In the genomic region with DNA sequence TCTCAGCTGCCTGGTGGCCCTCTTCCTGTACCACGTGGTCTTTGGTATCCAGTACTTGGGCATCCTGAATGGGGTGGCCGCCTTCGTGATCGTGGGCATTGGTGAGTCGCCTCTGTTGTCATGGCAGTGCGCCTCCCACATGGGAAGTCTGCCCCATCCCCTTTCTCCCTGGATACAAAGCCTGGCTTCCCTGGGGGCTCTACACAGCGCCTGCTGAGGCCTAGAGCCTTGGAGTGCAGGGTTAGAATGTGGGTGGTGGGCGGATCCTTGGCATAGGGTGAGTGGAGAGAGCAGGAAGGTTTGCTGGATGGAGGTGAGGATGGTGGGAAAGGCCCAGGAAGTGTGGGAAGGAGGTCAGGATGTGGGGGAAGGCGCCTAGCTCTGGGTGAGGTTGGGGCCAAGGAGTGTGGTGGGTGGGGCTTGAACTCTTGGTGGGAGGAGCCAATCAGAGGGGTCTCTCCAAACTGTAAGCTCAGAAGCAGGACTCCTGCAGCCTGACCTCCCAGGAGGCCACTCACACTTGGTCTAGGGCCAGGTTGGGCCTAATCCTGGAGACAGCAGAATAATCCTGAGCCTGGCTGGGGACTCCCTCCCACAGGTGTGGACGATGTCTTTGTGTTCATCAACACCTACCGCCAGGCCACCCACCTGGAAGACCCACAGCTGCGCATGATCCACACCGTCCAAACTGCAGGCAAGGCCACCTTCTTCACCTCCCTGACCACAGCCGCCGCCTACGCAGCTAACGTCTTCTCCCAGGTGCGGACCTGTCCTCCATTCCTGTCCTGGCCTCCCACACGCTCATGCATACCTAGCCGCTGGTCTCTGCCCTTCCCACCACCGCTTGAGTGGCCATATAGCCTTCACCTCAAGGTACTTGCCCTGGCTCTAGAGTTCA, we compare ENCODE assay signal across 16 cellular contexts. TPM values are rescaled to one million over a fixed set of nuclear protein-coding genes. Genes with fewer than 3 reads are reported as not detected.
"Had no signal": no experiment of that assay in that cellular context is flagged by ENCODE, and none has a peak within 500 bp of the region (broad histone marks: within the 10 kb centered on the region; RNA-seq: fewer than 3 reads in every experiment).

No MANE protein-coding gene starts in this region.

- H3K4me1 ChIP-seq: SJSA1, tibial artery had no signal

- H3K27ac Mint-ChIP-seq: activated CD4-positive, alpha-beta T cell treated with anti-CD3 and anti-CD28 coated beads for 36 hours; activated CD8-positive, alpha-beta T cell treated with anti-CD3 and anti-CD28 coated beads for 36 hours; activated naive CD4-positive, alpha-beta T cell treated with anti-CD3 and anti-CD28 coated beads, Interleukin-2, amount 50 U/mL, for 72 hours; activated T-helper 17 cell treated with anti-CD3 and anti-CD28 coated beads, Interleukin-2, amount 50 U/mL, for 72 hours; dendritic cell treated with granulocyte-macrophage colony-stimulating factor and Interleukin-4, amounts not matched to agents 40 ng/mL and 50 ng/mL, for 4 days; naive thymus-derived CD4-positive, alpha-beta T cell had no signal

- H3K4me1 Mint-ChIP-seq: activated CD4-positive, alpha-beta T cell treated with anti-CD3 and anti-CD28 coated beads for 36 hours; activated T-helper 17 cell treated with anti-CD3 and anti-CD28 coated beads, Interleukin-2, amount 50 U/mL, for 72 hours; brain; naive thymus-derived CD4-positive, alpha-beta T cell had no signal

- H3K27me3 Mint-ChIP-seq: activated CD4-positive, alpha-beta T cell treated with anti-CD3 and anti-CD28 coated beads for 36 hours; brain; dendritic cell treated with granulocyte-macrophage colony-stimulating factor and Interleukin-4, amounts not matched to agents 40 ng/mL and 50 ng/mL, for 4 days; naive thymus-derived CD4-positive, alpha-beta T cell had no signal

- H3K27ac ChIP-seq: ovary, SJSA1, tibial artery had no signal

- H3K4me3 ChIP-seq: lung, ovary, SJSA1, tibial artery had no signal

- H3K36me3 ChIP-seq: ovary, SJSA1, tibial artery had no signal

- H3K4me3 Mint-ChIP-seq: activated CD4-positive, alpha-beta T cell treated with anti-CD3 and anti-CD28 coated beads for 36 hours; activated CD8-positive, alpha-beta T cell treated with anti-CD3 and anti-CD28 coated beads for 36 hours; activated T-helper 17 cell treated with anti-CD3 and anti-CD28 coated beads, Interleukin-2, amount 50 U/mL, for 72 hours; brain; dendritic cell treated with granulocyte-macrophage colony-stimulating factor and Interleukin-4, amounts not matched to agents 40 ng/mL and 50 ng/mL, for 4 days; naive thymus-derived CD4-positive, alpha-beta T cell had no signal

- DNase-seq: activated CD4-positive, alpha-beta T cell treated with anti-CD3 and anti-CD28 coated beads for 36 hours; activated CD8-positive, alpha-beta T cell treated with anti-CD3 and anti-CD28 coated beads for 36 hours; amniotic stem cell; erythroblast; hippocampal formation; naive thymus-derived CD4-positive, alpha-beta T cell; SW 1271 had no signal

- H3K9me3 ChIP-seq: ovary, SJSA1 had no signal

- H3K9me3 Mint-ChIP-seq: activated naive CD4-positive, alpha-beta T cell treated with anti-CD3 and anti-CD28 coated beads, Interleukin-2, amount 50 U/mL, for 72 hours; activated T-helper 17 cell treated with anti-CD3 and anti-CD28 coated beads, Interleukin-2, amount 50 U/mL, for 72 hours had no signal

- ATAC-seq: activated CD4-positive, alpha-beta T cell treated with anti-CD3 and anti-CD28 coated beads for 36 hours; activated CD8-positive, alpha-beta T cell treated with anti-CD3 and anti-CD28 coated beads for 36 hours; activated naive CD4-positive, alpha-beta T cell treated with anti-CD3 and anti-CD28 coated beads, Interleukin-2, amount 50 U/mL, for 72 hours; activated T-helper 17 cell treated with anti-CD3 and anti-CD28 coated beads, Interleukin-2, amount 50 U/mL, for 72 hours; naive thymus-derived CD4-positive, alpha-beta T cell had no signal

- H3K27me3 ChIP-seq: ovary, SJSA1 had no signal

RNA-seq across cellular contexts. Expression of gene DISP3, which starts 36.7 kb away (rescaled TPM):
- total RNA-seq: SJSA1, skeletal muscle tissue had no signal
